1 cellular context compared by ENCODE assay signal in genomic region chr6:15662246-15663056, GRCh38.
A peak's percentile ranks its signal among the peaks of the same experiment; 100 is the strongest.
TF ChIP-seq lines count a peak whose summit lies in the region.

Gene DTNBP1, minus strand, starts transcription at chr6:15663028. Its CDS starts 159 bp downstream, at chr6:15662869.

TF ChIP-seq in HepG2, 621 proteins besides CTCF, POLR2A, EP300 and RAD21 (continued from another document and continues in another):
- TF ChIP-seq PRDM4 (CRISPR knock-in tag; IDR thresholded peaks at IDR 0.05; ENCODE audit: borderline replicate concordance) (no peak), ZZZ3 (CRISPR knock-in tag; IDR thresholded peaks at IDR 0.05; ENCODE audit: borderline replicate concordance) (peak; percentile 87; the same call in 1 of the 2 replicates), ZKSCAN8 (CRISPR knock-in tag; IDR thresholded peaks at IDR 0.05; ENCODE audit: borderline replicate concordance) (no peak), ZSCAN20 (CRISPR knock-in tag; IDR thresholded peaks at IDR 0.05; ENCODE audit: borderline replicate concordance) (peak; percentile 81; the same call in 1 of the 2 replicates), NFE2 (CRISPR knock-in tag; IDR thresholded peaks at IDR 0.05) (0 out of 2 replicates have a peak, but pooled peaks have one; percentile 5), ZNF597 (CRISPR knock-in tag; IDR thresholded peaks at IDR 0.05) (no peak), RNF219 (CRISPR knock-in tag; IDR thresholded peaks at IDR 0.05) (no peak; the same call in 1 of the 2 replicates), ZNF460 (CRISPR knock-in tag; IDR thresholded peaks at IDR 0.05; ENCODE audit: borderline replicate concordance) (0 out of 2 replicates have a peak, but pooled peaks have one; percentile 24), AFF4 (CRISPR knock-in tag; IDR thresholded peaks at IDR 0.05) (no peak), ZNF746 (CRISPR knock-in tag; IDR thresholded peaks at IDR 0.05) (0 out of 2 replicates have a peak, but pooled peaks have one; percentile 15), SIX1 (CRISPR knock-in tag; IDR thresholded peaks at IDR 0.05; ENCODE audit: borderline replicate concordance) (no peak), ZBTB37 (CRISPR knock-in tag; IDR thresholded peaks at IDR 0.05) (no peak), IKZF4 (CRISPR knock-in tag; IDR thresholded peaks at IDR 0.05; ENCODE audit: borderline replicate concordance, low read depth, not compliant biosample characterization) (peak; percentile 38), ZHX1 (CRISPR knock-in tag; IDR thresholded peaks at IDR 0.05; ENCODE audit: low read depth) (peak; percentile 88; the same call in 1 of the 2 replicates), HOXD1 (CRISPR knock-in tag; IDR thresholded peaks at IDR 0.05) (no peak; the same call in 1 of the 2 replicates), CSRNP1 (CRISPR knock-in tag; IDR thresholded peaks at IDR 0.05) (peak; percentile 79; the same call in 1 of the 2 replicates), SMC3 (IDR thresholded peaks at IDR 0.05; ENCODE audit: low read length) (no peak), PAX8 (CRISPR knock-in tag; IDR thresholded peaks at IDR 0.05; ENCODE audit: borderline replicate concordance) (peak; percentile 89; the same call in 1 of the 2 replicates), ZNF234 (CRISPR knock-in tag; conservative IDR thresholded peaks at IDR 0.05) (no peak; the same call in 1 of the 2 replicates), MED1 (CRISPR knock-in tag; IDR thresholded peaks at IDR 0.05) (no peak), ZNF775 (CRISPR knock-in tag; IDR thresholded peaks at IDR 0.05; ENCODE audit: borderline replicate concordance) (peak; percentile 60; the same call in 1 of the 2 replicates), HIVEP1 (CRISPR knock-in tag; IDR thresholded peaks at IDR 0.05) (peak; percentile 90), NR3C1 (CRISPR knock-in tag; IDR thresholded peaks at IDR 0.05) (no peak), ATM (IDR thresholded peaks at IDR 0.05; ENCODE audit: borderline replicate concordance) (no peak), ZNF660 (CRISPR knock-in tag; IDR thresholded peaks at IDR 0.05; ENCODE audit: borderline replicate concordance, low read depth) (0 out of 2 replicates have a peak, but pooled peaks have one; percentile 70), NFAT5 (CRISPR knock-in tag; IDR thresholded peaks at IDR 0.05) (peak; percentile 57), ZNF607 (CRISPR knock-in tag; IDR thresholded peaks at IDR 0.05; ENCODE audit: borderline replicate concordance) (no peak), ATF7-NPFF (CRISPR knock-in tag; IDR thresholded peaks at IDR 0.05; ENCODE audit: low read depth) (peak; percentile 63), ASH2L (IDR thresholded peaks at IDR 0.05; ENCODE audit: insufficient read length, low read depth, low read length) (peak; percentile 84), ZIK1 (CRISPR knock-in tag; IDR thresholded peaks at IDR 0.05; ENCODE audit: borderline replicate concordance, low read depth) (no peak; the same call in 1 of the 2 replicates), FOXC1 (CRISPR knock-in tag; IDR thresholded peaks at IDR 0.05; ENCODE audit: borderline replicate concordance) (peak; percentile 79; the same call in 1 of the 2 replicates)
